In genomic region chr12:93419388-93420034, GRCh38 we compare ENCODE assay signal across 8 cellular contexts. TPM values are rescaled to one million over a fixed set of nuclear protein-coding genes. Genes with fewer than 3 reads are reported as not detected.
A peak's percentile ranks its signal among the peaks of the same experiment; 100 is the strongest.
DNase-seq lines count a peak whose midpoint lies in the region; ATAC-seq and TF ChIP-seq lines count a peak whose summit lies in the region.

No MANE protein-coding gene starts in this region.

- POLR2A ChIA-PET in BJ (lab: Charles Lee) = no interaction called here

- peak; percentile 26 for DNase-seq in BJ (ENCODE audit: low read depth)
- DNase-seq in NCI-H69 (lab: John Stamatoyannopoulos, UW) = peak; percentile 61
- peak; percentile 35 to 72 for DNase-seq in T47D (ENCODE audit: low read depth in 1 of 2, low spot score in 1 of 2)
- no peak for DNase-seq in left lung
- DNase-seq in HuH-7.5 (ENCODE audit: low spot score) = no peak
- no peak for DNase-seq in NK-92 treated with Interleukin-12 subunit alpha and Interleukin-12 subunit beta, amount 100 ng/mL, for 24 hours (lab: John Stamatoyannopoulos, UW)

- H3K4me3 ChIP-seq in BJ (ENCODE audit: low read depth, low read length) (no peak overlapping the region), left lung (no peak overlapping the region)

- in situ Hi-C loops in T47D (cut with HindIII; ENCODE audit: low pct_unique_long_range_greater_than_20kb, low sequenced_read_pairs) = no loop called here

- intact Hi-C loops in left lung (cut with DNase I) = loop anchor here in 1 of 2 donors (10.0 kb wide), 1 partner anchor 435 kb away; no protein-coding TSS in a partner anchor

- H3K27me3 ChIP-seq in BJ (ENCODE audit: control insufficient read depth, insufficient read depth, low read length) (no peaks in the 10 kb centered on the region), left lung (no peaks in the 10 kb centered on the region)

- H3K4me1 ChIP-seq in left lung = peaks cover 20 to 47% of the 10 kb centered on the region in 2 donors

- peak; percentile 53 for TF ChIP-seq CTCF in BJ (IDR thresholded peaks at IDR 0.05; ENCODE audit: insufficient read depth, low read depth, low read length)
- TF ChIP-seq CTCF in left lung (IDR thresholded peaks at IDR 0.05) = peak; percentile 64 to 69

- ATAC-seq in GM19351 (IDR thresholded peaks at IDR 0.05; ENCODE audit: unreplicated experiment) (peak; percentile 35), left lung (peak; percentile 87), HG03520 (IDR thresholded peaks at IDR 0.05; ENCODE audit: unreplicated experiment) (no peak)

- H3K9me3 ChIP-seq in left lung = no peaks in the 10 kb centered on the region

- no peak overlapping the region for H3K27ac ChIP-seq in left lung

- CTCF ChIA-PET in BJ (lab: Yijun Ruan, JAX) = interaction anchor here (0.6 to 5.7 kb wide), 30 partner anchors 8 to 683 kb away, joined by 3 to 52 read pairs (median 4); no protein-coding TSS in a partner anchor

- H3K36me3 ChIP-seq in BJ (ENCODE audit: control insufficient read depth, insufficient read depth, low read length) (no peaks in the 10 kb centered on the region), left lung (no peaks in the 10 kb centered on the region)

RNA-seq across cellular contexts. Expression of gene UBE2N, which starts 22.2 kb away (rescaled TPM):
- 182 and 184 TPM in 2 replicates for polyA plus RNA-seq in BJ (2011; rRNA removed)
- 40.9 and 61.5 TPM in 2 replicates for polyA minus RNA-seq in BJ (2011; rRNA and poly(A)+ RNA removed)
- total RNA-seq in left lung = 10 to 100 TPM; 82.2 to 99.0 TPM

RNA-seq across cellular contexts. Expression of gene NUDT4, which starts 41.8 kb away (rescaled TPM):
- 15.4 and 34.3 TPM in 2 replicates for polyA plus RNA-seq in BJ (2011; rRNA removed)
- polyA minus RNA-seq in BJ (2011; rRNA and poly(A)+ RNA removed) = 11.4 and 13.8 TPM in 2 replicates
- total RNA-seq in left lung = 10 to 100 TPM; 46.6 to 48.0 TPM

RNA-seq across cellular contexts. Expression of gene MRPL42, which starts 47.8 kb away (rescaled TPM):
- polyA plus RNA-seq in BJ (2011; rRNA removed) = 28.1 and 73.3 TPM in 2 replicates
- 11.5 and 11.6 TPM in 2 replicates for polyA minus RNA-seq in BJ (2011; rRNA and poly(A)+ RNA removed)
- total RNA-seq in left lung = 10 to 100 TPM; 59.9 to 65.6 TPM

Comparison
In these comparisons a context has a peak if more than half of its experiments do, and no peak if none do; other contexts are left out.
1. DNase-seq: peak in BJ (single experiment), NCI-H69 (single experiment) and T47D (2 of 2); none in left lung (0 of 2), HuH-7.5 (single experiment) and NK-92 treated with Interleukin-12 subunit alpha and Interleukin-12 subunit beta, amount 100 ng/mL, for 24 hours (single experiment).